Comparison of ENCODE assay signal across 8 cellular contexts in the genomic region with DNA sequence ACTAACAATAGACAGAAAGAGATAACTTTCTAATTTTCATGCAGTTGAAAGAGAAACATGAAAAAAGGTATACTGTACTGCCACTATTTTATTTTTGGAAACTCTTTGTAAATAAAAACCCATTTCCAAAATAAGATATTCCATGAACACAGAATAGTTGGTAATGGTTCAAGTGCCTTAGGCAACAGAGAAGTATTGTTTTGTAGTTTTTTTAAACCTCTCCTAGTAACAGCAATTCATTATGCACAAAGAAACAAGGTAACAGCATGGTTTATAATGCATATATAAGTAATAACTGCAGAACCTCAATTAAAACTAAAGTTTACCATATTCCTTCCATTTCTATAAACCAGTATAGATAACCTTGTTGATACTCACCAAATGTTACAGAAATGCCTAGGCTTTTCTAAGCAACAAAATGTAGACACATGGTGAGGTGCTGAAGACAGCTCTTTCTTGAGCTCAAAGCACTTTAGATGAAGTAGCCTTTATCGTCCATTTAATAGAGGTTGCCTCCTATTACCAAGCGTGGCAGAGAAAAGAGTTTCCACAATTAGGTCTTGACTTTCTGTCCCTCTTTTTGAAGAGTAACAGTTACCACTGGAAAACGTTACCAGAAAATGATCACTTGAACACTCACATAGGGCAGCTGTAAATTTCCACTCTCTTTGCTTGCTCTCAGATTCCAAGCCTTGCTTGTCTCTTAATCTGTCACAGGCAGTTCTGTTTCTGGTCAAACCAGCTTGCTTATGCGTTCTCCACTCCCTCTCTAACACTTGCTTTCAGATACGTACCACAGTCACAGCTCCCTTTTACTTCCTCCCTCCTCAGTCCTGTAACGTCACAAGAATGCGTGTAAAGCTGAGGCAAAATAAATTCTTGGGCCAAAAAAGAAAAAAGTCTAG. TPM values are rescaled to one million over a fixed set of nuclear protein-coding genes. Genes with fewer than 3 reads are reported as not detected.
DNase-seq lines count a peak whose midpoint lies in the region; ATAC-seq and TF ChIP-seq lines count a peak whose summit lies in the region.

No MANE protein-coding gene starts in this region.

- no peaks in the 10 kb centered on the region for H3K4me1 ChIP-seq in skeletal muscle tissue (ENCODE audit: control insufficient read depth in 3 of 3, insufficient read depth in 3 of 3, low read length in 3 of 3)

- POLR2A ChIA-PET in WTC11 (lab: Charles Lee) = no interaction called here

- peaks cover 15% of the 10 kb centered on the region for H3K27me3 Mint-ChIP-seq in WTC11 (ENCODE audit: low read depth)
- H3K27me3 Mint-ChIP-seq in activated T-cell treated with anti-CD3 and anti-CD28 coated beads, Interleukin-2, amount 50 U/mL, for 72 hours (ENCODE audit: low read depth) = no peaks in the 10 kb centered on the region

- peak overlapping the region; percentile 8 to 59 (median 18) for H3K4me3 ChIP-seq in skeletal muscle tissue (ENCODE audit: low read length in 3 of 3)

- H3K4me3 Mint-ChIP-seq in WTC11 = peak overlapping the region; percentile 11; the same call in 1 of the 2 replicates
- H3K4me3 Mint-ChIP-seq in activated T-cell treated with anti-CD3 and anti-CD28 coated beads, Interleukin-2, amount 50 U/mL, for 72 hours = no peak overlapping the region

- TF ChIP-seq CTCF in C4-2B (conservative IDR thresholded peaks at IDR 0.05) = no peak
- TF ChIP-seq CTCF in WTC11 (IDR thresholded peaks at IDR 0.05) = no peak

- H3K27ac Mint-ChIP-seq in WTC11 = peak overlapping the region; percentile 1; the same call in 1 of the 2 replicates
- H3K27ac Mint-ChIP-seq in activated T-cell treated with anti-CD3 and anti-CD28 coated beads, Interleukin-2, amount 50 U/mL, for 72 hours = no peak overlapping the region

- CTCF ChIA-PET in WTC11 (lab: Charles Lee) = interaction anchor here (0.8 kb wide), 1 partner anchor 121 kb away, joined by 3 read pairs; no protein-coding TSS in a partner anchor

- peaks cover 0 to 4% (median 3%) of the 10 kb centered on the region in 3 donors for H3K9me3 ChIP-seq in skeletal muscle tissue (ENCODE audit: control insufficient read depth in 3 of 3, low read length in 3 of 3)

- ATAC-seq in HG02623 (IDR thresholded peaks at IDR 0.05; ENCODE audit: unreplicated experiment) (peak; percentile 48), WTC11 (0 out of 2 replicates have a peak, but pooled peaks have one; percentile 30)
- ATAC-seq in activated T-cell treated with anti-CD3 and anti-CD28 coated beads, Interleukin-2, amount 50 U/mL, for 72 hours (replicated peaks in 1 of 2) = no peak

- H3K9me3 Mint-ChIP-seq in WTC11 = no peaks in the 10 kb centered on the region
- H3K9me3 Mint-ChIP-seq in activated T-cell treated with anti-CD3 and anti-CD28 coated beads, Interleukin-2, amount 50 U/mL, for 72 hours = peaks cover 11 to 13% of the 10 kb centered on the region in 2 donors

- H3K9ac ChIP-seq in skeletal muscle tissue (ENCODE audit: low read depth in 1 of 3, low read length in 3 of 3) = peak overlapping the region; percentile 11 to 58 (median 45)

- peaks cover 10% of the 10 kb centered on the region for H3K4me1 Mint-ChIP-seq in WTC11
- H3K4me1 Mint-ChIP-seq in activated T-cell treated with anti-CD3 and anti-CD28 coated beads, Interleukin-2, amount 50 U/mL, for 72 hours (ENCODE audit: low read depth) = no peaks in the 10 kb centered on the region

- no peaks in the 10 kb centered on the region for H3K36me3 ChIP-seq in skeletal muscle tissue (ENCODE audit: control insufficient read depth in 3 of 3, insufficient read depth in 3 of 3, low read length in 3 of 3)

- no peak for DNase-seq in WTC11 (ENCODE audit: low spot score)
- peak; percentile 19 for DNase-seq in hepatic stellate cell (ENCODE audit: low spot score)
- DNase-seq in activated effector memory CD4-positive, alpha-beta T cell treated with Interleukin-2 at 50 U/mL for 16 hours = no peak
- DNase-seq in activated T-cell treated with anti-CD3 and anti-CD28 coated beads, Interleukin-2, amount 50 U/mL, for 72 hours = no peak
- DNase-seq in RPMI8226 = no peak

- peak overlapping the region; percentile 66; the same call in 1 of the 2 replicates for H3K27ac ChIP-seq in C4-2B
- peak overlapping the region; percentile 23 for H3K27ac ChIP-seq in skeletal muscle tissue (ENCODE audit: low read depth, low read length)

- H3K27me3 ChIP-seq in skeletal muscle tissue (ENCODE audit: control insufficient read depth in 3 of 3, insufficient read depth in 3 of 3, low read length in 3 of 3) = no peaks in the 10 kb centered on the region

- H3K36me3 Mint-ChIP-seq in WTC11 = no peaks in the 10 kb centered on the region
- H3K36me3 Mint-ChIP-seq in activated T-cell treated with anti-CD3 and anti-CD28 coated beads, Interleukin-2, amount 50 U/mL, for 72 hours (ENCODE audit: insufficient read depth in 2 of 2) = peaks cover 13 to 17% of the 10 kb centered on the region in 2 donors

TF ChIP-seq in WTC11, 78 proteins besides CTCF, POLR2A, EP300 and RAD21 (continues in another document):
- TF ChIP-seq ATF1 (CRISPR knock-in tag; IDR thresholded peaks at IDR 0.05) = no peak
- no peak for TF ChIP-seq ZNF532 (CRISPR knock-in tag; IDR thresholded peaks at IDR 0.05; ENCODE audit: borderline replicate concordance)
- TF ChIP-seq TEAD4 (CRISPR knock-in tag; IDR thresholded peaks at IDR 0.05) = no peak
- no peak for TF ChIP-seq ZMAT4 (CRISPR knock-in tag; IDR thresholded peaks at IDR 0.05)
- TF ChIP-seq, protein P1, sequence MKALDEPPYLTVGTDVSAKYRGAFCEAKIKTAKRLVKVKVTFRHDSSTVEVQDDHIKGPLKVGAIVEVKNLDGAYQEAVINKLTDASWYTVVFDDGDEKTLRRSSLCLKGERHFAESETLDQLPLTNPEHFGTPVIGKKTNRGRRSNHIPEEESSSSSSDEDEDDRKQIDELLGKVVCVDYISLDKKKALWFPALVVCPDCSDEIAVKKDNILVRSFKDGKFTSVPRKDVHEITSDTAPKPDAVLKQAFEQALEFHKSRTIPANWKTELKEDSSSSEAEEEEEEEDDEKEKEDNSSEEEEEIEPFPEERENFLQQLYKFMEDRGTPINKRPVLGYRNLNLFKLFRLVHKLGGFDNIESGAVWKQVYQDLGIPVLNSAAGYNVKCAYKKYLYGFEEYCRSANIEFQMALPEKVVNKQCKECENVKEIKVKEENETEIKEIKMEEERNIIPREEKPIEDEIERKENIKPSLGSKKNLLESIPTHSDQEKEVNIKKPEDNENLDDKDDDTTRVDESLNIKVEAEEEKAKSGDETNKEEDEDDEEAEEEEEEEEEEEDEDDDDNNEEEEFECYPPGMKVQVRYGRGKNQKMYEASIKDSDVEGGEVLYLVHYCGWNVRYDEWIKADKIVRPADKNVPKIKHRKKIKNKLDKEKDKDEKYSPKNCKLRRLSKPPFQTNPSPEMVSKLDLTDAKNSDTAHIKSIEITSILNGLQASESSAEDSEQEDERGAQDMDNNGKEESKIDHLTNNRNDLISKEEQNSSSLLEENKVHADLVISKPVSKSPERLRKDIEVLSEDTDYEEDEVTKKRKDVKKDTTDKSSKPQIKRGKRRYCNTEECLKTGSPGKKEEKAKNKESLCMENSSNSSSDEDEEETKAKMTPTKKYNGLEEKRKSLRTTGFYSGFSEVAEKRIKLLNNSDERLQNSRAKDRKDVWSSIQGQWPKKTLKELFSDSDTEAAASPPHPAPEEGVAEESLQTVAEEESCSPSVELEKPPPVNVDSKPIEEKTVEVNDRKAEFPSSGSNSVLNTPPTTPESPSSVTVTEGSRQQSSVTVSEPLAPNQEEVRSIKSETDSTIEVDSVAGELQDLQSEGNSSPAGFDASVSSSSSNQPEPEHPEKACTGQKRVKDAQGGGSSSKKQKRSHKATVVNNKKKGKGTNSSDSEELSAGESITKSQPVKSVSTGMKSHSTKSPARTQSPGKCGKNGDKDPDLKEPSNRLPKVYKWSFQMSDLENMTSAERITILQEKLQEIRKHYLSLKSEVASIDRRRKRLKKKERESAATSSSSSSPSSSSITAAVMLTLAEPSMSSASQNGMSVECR (CRISPR knock-in tag; IDR thresholded peaks at IDR 0.05; ENCODE audit: borderline replicate concordance) = no peak
- no peak for TF ChIP-seq MXD4 (CRISPR knock-in tag; IDR thresholded peaks at IDR 0.05; ENCODE audit: borderline replicate concordance)

RNA-seq across cellular contexts. Expression of gene CAB39L, which starts 42.9 kb away (rescaled TPM):
- 3.3 to 4.6 TPM (median 4.2 TPM) in 3 replicates for total RNA-seq in WTC11 (2021)
- 6.8 TPM for total RNA-seq in skeletal muscle tissue
- 1 to 10 TPM; 4.4 to 10.0 TPM for total RNA-seq in activated T-cell treated with anti-CD3 and anti-CD28 coated beads, Interleukin-2, amount 50 U/mL, for 72 hours

RNA-seq across cellular contexts. Expression of gene SETDB2, which starts 43.1 kb away (rescaled TPM):
- total RNA-seq in WTC11 (2021) = 5.4 to 5.9 TPM (median 5.9 TPM) in 3 replicates
- 6.8 TPM for total RNA-seq in skeletal muscle tissue
- 10 to 100 TPM; 20.5 to 21.3 TPM for total RNA-seq in activated T-cell treated with anti-CD3 and anti-CD28 coated beads, Interleukin-2, amount 50 U/mL, for 72 hours

Comparison
In these comparisons a context has a peak if more than half of its experiments do, and no peak if none do; other contexts are left out.
1. ATAC-seq: peak in HG02623 (single experiment) and WTC11 (single experiment); none in activated T-cell treated with anti-CD3 and anti-CD28 coated beads, Interleukin-2, amount 50 U/mL, for 72 hours (0 of 2).